In genomic region chr17:57114085-57114673, GRCh38 we compare ENCODE assay signal across 9 cellular contexts. TPM values are rescaled to one million over a fixed set of nuclear protein-coding genes. Genes with fewer than 3 reads are reported as not detected.
A peak's percentile ranks its signal among the peaks of the same experiment; 100 is the strongest.
DNase-seq lines count a peak whose midpoint lies in the region; ATAC-seq and TF ChIP-seq lines count a peak whose summit lies in the region.
"Had no signal": no experiment of that assay in that cellular context is flagged by ENCODE, and none has a peak within 500 bp of the region (broad histone marks: within the 10 kb centered on the region; RNA-seq: fewer than 3 reads in every experiment).

No MANE protein-coding gene starts in this region.

- H3K36me3 ChIP-seq in BE2C = peaks cover 83% of the 10 kb centered on the region
- H3K36me3 ChIP-seq in GM23338 (ENCODE audit: insufficient read depth) = peaks cover 5% of the 10 kb centered on the region; the same call in 1 of the 2 replicates

- no peak overlapping the region for H3K27ac ChIP-seq in GM23338 (ENCODE audit: low read depth)

- H2AFZ ChIP-seq in GM23338 = no peak overlapping the region

- H3K36me3 Mint-ChIP-seq in GM23338 (ENCODE audit: low read depth) = peaks cover 68% of the 10 kb centered on the region
- peaks cover 13% of the 10 kb centered on the region for H3K36me3 Mint-ChIP-seq in T-helper 2 cell treated with Interferon-gamma antibody and Interleukin-4, amounts not matched to agents 5 μg/mL and 100 μg/mL, for 36 hours (ENCODE audit: low read depth)

- TF ChIP-seq CTCF in BE2C (IDR thresholded peaks at IDR 0.05; ENCODE audit: low read depth, low read length) (peak; percentile 92), GM23338 (conservative IDR thresholded peaks at IDR 0.05; ENCODE audit: low read depth in 2 of 2) (peak; percentile 89 to 95)

- ATAC-seq in GM23338 = peak; percentile 86
- no peak for ATAC-seq in HG03095 (IDR thresholded peaks at IDR 0.05; ENCODE audit: unreplicated experiment)

- peak overlapping the region; percentile 38; the same call in 1 of the 2 replicates for H3K27ac Mint-ChIP-seq in GM23338
- H3K27ac Mint-ChIP-seq in T-helper 2 cell treated with Interferon-gamma antibody and Interleukin-4, amounts not matched to agents 5 μg/mL and 100 μg/mL, for 36 hours = no peak overlapping the region
- H3K27ac Mint-ChIP-seq: stimulated activated naive CD8-positive, alpha-beta T cell treated with anti-CD3 and anti-CD28 coated beads, Interleukin-15, Interleukin-2, amounts not matched to agents 100 ng/mL and 50 ng/mL, for 24 hours had no signal

- peaks cover 23% of the 10 kb centered on the region for H3K4me1 Mint-ChIP-seq in GM23338
- no peaks in the 10 kb centered on the region for H3K4me1 Mint-ChIP-seq in T-helper 2 cell treated with Interferon-gamma antibody and Interleukin-4, amounts not matched to agents 5 μg/mL and 100 μg/mL, for 36 hours (ENCODE audit: low read depth)

- H3K79me2 ChIP-seq in GM23338 (replicated peaks; ENCODE audit: insufficient read depth) = no peaks in the 10 kb centered on the region

- DNase-seq in BE2C (peak; percentile 69), GM23338 (ENCODE audit: low spot score) (peak; percentile 79), astrocyte of the hippocampus (ENCODE audit: low read depth, low spot score) (peak; percentile 36), left kidney (ENCODE audit: low read depth, low spot score) (peak; percentile 69), LoVo (ENCODE audit: low spot score) (no peak)
- peak; percentile 30 for DNase-seq in T-helper 2 cell treated with Interferon-gamma antibody and Interleukin-4, amounts not matched to agents 5 μg/mL and 100 μg/mL, for 36 hours (ENCODE audit: low spot score)
- peak; percentile 31 for DNase-seq in stimulated activated CD8-positive, alpha-beta memory T cell treated with anti-CD3 and anti-CD28 coated beads, Interleukin-12 subunit alpha, Interleukin-12 subunit beta, amount 100 ng/mL, for 4 hours (ENCODE audit: low read depth)

- H3K4me3 Mint-ChIP-seq in GM23338 = no peak overlapping the region
- H3K4me3 Mint-ChIP-seq in T-helper 2 cell treated with Interferon-gamma antibody and Interleukin-4, amounts not matched to agents 5 μg/mL and 100 μg/mL, for 36 hours = no peak overlapping the region
- H3K4me3 Mint-ChIP-seq: stimulated activated naive CD8-positive, alpha-beta T cell treated with anti-CD3 and anti-CD28 coated beads, Interleukin-15, Interleukin-2, amounts not matched to agents 100 ng/mL and 50 ng/mL, for 24 hours had no signal

- H3F3A ChIP-seq in GM23338 (replicated peaks; ENCODE audit: low read depth) = no peaks in the 10 kb centered on the region

- H3K27me3 ChIP-seq in BE2C = no peaks in the 10 kb centered on the region
- no peaks in the 10 kb centered on the region for H3K27me3 ChIP-seq in GM23338 (ENCODE audit: insufficient read depth)

- H3K27me3 Mint-ChIP-seq in GM23338 (ENCODE audit: insufficient read depth, low read depth, poor library complexity) = peaks cover 2% of the 10 kb centered on the region
- no peaks in the 10 kb centered on the region for H3K27me3 Mint-ChIP-seq in T-helper 2 cell treated with Interferon-gamma antibody and Interleukin-4, amounts not matched to agents 5 μg/mL and 100 μg/mL, for 36 hours (ENCODE audit: low read depth)
- H3K27me3 Mint-ChIP-seq: stimulated activated naive CD8-positive, alpha-beta T cell treated with anti-CD3 and anti-CD28 coated beads, Interleukin-15, Interleukin-2, amounts not matched to agents 100 ng/mL and 50 ng/mL, for 24 hours had no signal

- H4K20me1 ChIP-seq in GM23338 (replicated peaks; ENCODE audit: insufficient read depth) = no peaks in the 10 kb centered on the region; the same call in 1 of the 2 replicates

- H3K9me3 Mint-ChIP-seq in GM23338 = no peaks in the 10 kb centered on the region
- H3K9me3 Mint-ChIP-seq in T-helper 2 cell treated with Interferon-gamma antibody and Interleukin-4, amounts not matched to agents 5 μg/mL and 100 μg/mL, for 36 hours = no peaks in the 10 kb centered on the region
- H3K9me3 Mint-ChIP-seq: stimulated activated naive CD8-positive, alpha-beta T cell treated with anti-CD3 and anti-CD28 coated beads, Interleukin-15, Interleukin-2, amounts not matched to agents 100 ng/mL and 50 ng/mL, for 24 hours had no signal

- no peaks in the 10 kb centered on the region for H3K9me2 ChIP-seq in GM23338 (ENCODE audit: insufficient read depth)

- no peak overlapping the region for H3K4me3 ChIP-seq in BE2C (ENCODE audit: low read depth, low read length)
- H3K4me3 ChIP-seq in GM23338 = no peak overlapping the region

- no peak overlapping the region for H3K4me2 ChIP-seq in GM23338

- no peaks in the 10 kb centered on the region for H3K9me3 ChIP-seq in BE2C

- H3K4me1 ChIP-seq in BE2C (peaks cover 14% of the 10 kb centered on the region), GM23338 (ENCODE audit: insufficient read depth) (0 out of 2 replicates have a peak, but pooled peaks cover 4% of the 10 kb centered on the region)

TF ChIP-seq in GM23338, 12 proteins besides CTCF, POLR2A, EP300 and RAD21 (continues in another document):
- TF ChIP-seq JUNB (IDR thresholded peaks at IDR 0.05; ENCODE audit: unreplicated experiment) = no peak
- no peak for TF ChIP-seq EZH2phosphoT487 (IDR thresholded peaks at IDR 0.05; ENCODE audit: unreplicated experiment)
- TF ChIP-seq ETS1 (IDR thresholded peaks at IDR 0.05) = no peak
- TF ChIP-seq POLR2AphosphoS5 (IDR thresholded peaks at IDR 0.05; ENCODE audit: low read depth) = no peak
- no peak for TF ChIP-seq NANOG (IDR thresholded peaks at IDR 0.05; ENCODE audit: borderline replicate concordance)
- TF ChIP-seq ZNF331 (CRISPR knock-in tag; IDR thresholded peaks at IDR 0.05; ENCODE audit: low read depth) = no peak
- no peak for TF ChIP-seq STAT1 (IDR thresholded peaks at IDR 0.05; ENCODE audit: unreplicated experiment)
- no peak for TF ChIP-seq ZNF114 (CRISPR knock-in tag; IDR thresholded peaks at IDR 0.05)

RNA-seq across cellular contexts. Expression of gene AKAP1, which starts 29.1 kb away (rescaled TPM):
- 126 TPM for polyA plus RNA-seq in BE2C (2012; ENCODE audit: insufficient read depth, insufficient read length, low read depth)
- total RNA-seq in GM23338 (2014; rRNA removed; shearing (Covaris generic)) = 34.9 and 45.9 TPM in 2 replicates
- polyA plus RNA-seq in GM23338 (2016; fragmentation: Nextera tagmentation; extraction: Ambion mirVana) = 19.6 and 23.4 TPM in 2 replicates
